ENCODE assay signal across 9 cellular contexts in genomic region chr1:234398849-234399381, GRCh38. TPM values are rescaled to one million over a fixed set of nuclear protein-coding genes. Genes with fewer than 3 reads are reported as not detected.
DNase-seq lines count a peak whose midpoint lies in the region; ATAC-seq and TF ChIP-seq lines count a peak whose summit lies in the region.
"Had no signal": no experiment of that assay in that cellular context is flagged by ENCODE, and none has a peak within 500 bp of the region (broad histone marks: within the 10 kb centered on the region; RNA-seq: fewer than 3 reads in every experiment).

No MANE protein-coding gene starts in this region.

- DNase-seq in EL = peak; percentile 24
- peak; percentile 85 for DNase-seq in NOMO-1 treated with DMSO at 0.1 percent for 48 hours (lab: John Stamatoyannopoulos, UW; ENCODE audit: unreplicated experiment)
- peak; percentile 34 for DNase-seq in fibroblast of villous mesenchyme (ENCODE audit: low read depth)
- DNase-seq in Peyer's patch = no peak
- DNase-seq in globus pallidus (ENCODE audit: low spot score) = no peak
- no peak for DNase-seq in Ammon's horn (ENCODE audit: low spot score)
- no peak for DNase-seq in left lobe of liver (ENCODE audit: low spot score)

- no peak for TF ChIP-seq POLR2A in Peyer's patch (IDR thresholded peaks at IDR 0.05)

- H3K4me1 ChIP-seq in Peyer's patch = peaks cover 0 to 13% (median 0%) of the 10 kb centered on the region in 4 donors

- no peaks in the 10 kb centered on the region for H3K36me3 ChIP-seq in Peyer's patch

- no peaks in the 10 kb centered on the region for H3K9me3 ChIP-seq in Peyer's patch

- H3K4me3 ChIP-seq in fibroblast of villous mesenchyme (ENCODE audit: low read depth, low read length) (no peak overlapping the region), Peyer's patch (peak overlapping the region in 2 of 4 donors; percentile 1 to 13)

- no peak for TF ChIP-seq CTCF in fibroblast of villous mesenchyme (IDR thresholded peaks at IDR 0.05; ENCODE audit: insufficient read depth, low read depth, low read length)
- no peak for TF ChIP-seq CTCF in Peyer's patch (IDR thresholded peaks at IDR 0.05)

- no peaks in the 10 kb centered on the region for H3K27me3 ChIP-seq in Peyer's patch

- ATAC-seq in GM21619 (IDR thresholded peaks at IDR 0.05; ENCODE audit: unreplicated experiment) (peak; percentile 46), left lobe of liver (no peak)
- ATAC-seq: HCT116 had no signal

- H3K27ac ChIP-seq in Peyer's patch = peak overlapping the region in 2 of 4 donors; percentile 19 to 60

RNA-seq across cellular contexts. Expression of gene COA6, which starts 25.7 kb away (rescaled TPM):
- total RNA-seq in fibroblast of villous mesenchyme = 20.3 and 22.0 TPM in 2 replicates
- 10 to 100 TPM; 11.7 to 48.7 (median 19.0) TPM for total RNA-seq in Peyer's patch
- 11.5 TPM for total RNA-seq in left lobe of liver

Comparison
In these comparisons a context has a peak if more than half of its experiments do, and no peak if none do; other contexts are left out.
1. DNase-seq: peak in EL (single experiment), NOMO-1 treated with DMSO at 0.1 percent for 48 hours (single experiment) and fibroblast of villous mesenchyme (single experiment); none in Peyer's patch (0 of 3), globus pallidus (single experiment), Ammon's horn (single experiment) and left lobe of liver (single experiment).